In genomic region chr7:65907501-65908198, GRCh38 we compare ENCODE assay signal across 27 cellular contexts. TPM values are rescaled to one million over a fixed set of nuclear protein-coding genes. Genes with fewer than 3 reads are reported as not detected.
DNase-seq lines count a peak whose midpoint lies in the region; ATAC-seq, FAIRE-seq and TF ChIP-seq lines count a peak whose summit lies in the region.
"Had no signal": no experiment of that assay in that cellular context is flagged by ENCODE, and none has a peak within 500 bp of the region (broad histone marks: within the 10 kb centered on the region; RNA-seq: fewer than 3 reads in every experiment).

No MANE protein-coding gene starts in this region.

- intact Hi-C loops in HepG2 (cut with micrococcal nuclease; ENCODE audit: unreplicated experiment) (no loop called here), stomach (cut with DNase I; ENCODE audit: low total_unique reads) (no loop called here)

- H3K9me3 Mint-ChIP-seq in WTC11, result peaks cover 9% of the 10 kb centered on the region; the same call in 1 of the 2 replicates

- H3K4me1 ChIP-seq in HAP-1, result peaks cover 15% of the 10 kb centered on the region
- H3K4me1 ChIP-seq in HepG2 (ENCODE audit: insufficient read depth, low read length), result peaks cover 20% of the 10 kb centered on the region
- peaks cover 5 to 31% (median 13%) of the 10 kb centered on the region in 4 donors for H3K4me1 ChIP-seq in stomach
- H3K4me1 ChIP-seq: vagina had no signal

- ATAC-seq in WTC11, result peak; percentile 44
- peak; percentile 44 for ATAC-seq in HepG2
- ATAC-seq in HG03432 (IDR thresholded peaks at IDR 0.05; ENCODE audit: unreplicated experiment), result no peak
- ATAC-seq: activated CD8-positive, alpha-beta T cell treated with anti-CD3 and anti-CD28 coated beads for 36 hours; left cardiac atrium; stimulated activated memory B cell treated with anti-CD40 and anti-IgM and Interleukin-4, amounts not matched to agents 10 μg/mL and 1 μg/mL and 100 μg/mL, for 72 hours; T-cell had no signal

- CTCF ChIA-PET in WTC11 (lab: Charles Lee) (no interaction called here), HepG2 (lab: Yijun Ruan, JAX; ENCODE audit: low intra/inter-chr PET ratio, low total read pairs) (no interaction called here)

- 87% methylated on average over 6 of the region's 6 CpGs for WGBS in HepG2 (ENCODE audit: low lambda C conversion rate)
- WGBS in stomach, 5 donors, result 48 to 66% (median 66%) methylated on average over 6 of the region's 6 CpGs

- TF ChIP-seq POLR2A in HepG2 (IDR thresholded peaks at IDR 0.05; ENCODE audit: insufficient read depth in 1 of 2, low read depth in 2 of 2, low read length in 2 of 2), result no peak
- no peak for TF ChIP-seq POLR2A in stomach (IDR thresholded peaks at IDR 0.05)

- H3K4me3 ChIP-seq in HAP-1, result no peak overlapping the region
- no peak overlapping the region for H3K4me3 ChIP-seq in HepG2 (replicated peaks in 1 of 3; ENCODE audit: insufficient read depth in 1 of 3, low read depth in 2 of 3, low read length in 3 of 3)
- H3K4me3 ChIP-seq in stomach, result no peak overlapping the region
- H3K4me3 ChIP-seq: spleen, vagina had no signal

- TF ChIP-seq EP300 in HepG2 (IDR thresholded peaks at IDR 0.05; ENCODE audit: low read depth in 2 of 2, low read length in 2 of 2) (no peak), HepG2 (CRISPR knock-in tag; IDR thresholded peaks at IDR 0.05; ENCODE audit: borderline replicate concordance) (no peak), stomach (IDR thresholded peaks at IDR 0.05) (no peak)

- no peak for TF ChIP-seq RAD21 in HepG2 (CRISPR knock-in tag; IDR thresholded peaks at IDR 0.05)

- H3K36me3 Mint-ChIP-seq in WTC11, result peaks cover 12% of the 10 kb centered on the region

- H3K27ac ChIP-seq in HepG2 (ENCODE audit: extremely low read length, insufficient read depth, low read length) (no peak overlapping the region), stomach (peak overlapping the region in 3 of 5 donors; percentile 9 to 50 (median 44))
- H3K27ac ChIP-seq: C4-2B, vagina had no signal

- in situ Hi-C loops in HAP-1 (cut with MboI; ENCODE audit: low sequenced_read_pairs) (no loop called here), HepG2 (cut with HindIII; ENCODE audit: extremely low pct_ligation_motif_present, low pct_unique_long_range_greater_than_20kb) (no loop called here)

- POLR2A ChIA-PET in WTC11 (lab: Charles Lee) (no interaction called here), HepG2 (lab: Yijun Ruan, JAX) (no interaction called here)

- no peak overlapping the region for H3K4me3 Mint-ChIP-seq in WTC11
- H3K4me3 Mint-ChIP-seq: activated CD8-positive, alpha-beta T cell treated with anti-CD3 and anti-CD28 coated beads for 36 hours; activated naive CD8-positive, alpha-beta T cell; dendritic cell treated with granulocyte-macrophage colony-stimulating factor and Interleukin-4, amounts not matched to agents 40 ng/mL and 50 ng/mL, for 4 days; naive B cell; stimulated activated memory B cell treated with anti-CD40 and anti-IgM and Interleukin-4, amounts not matched to agents 10 μg/mL and 1 μg/mL and 100 μg/mL, for 72 hours; T-cell had no signal

- H3K27me3 ChIP-seq in HAP-1 (ENCODE audit: low read depth) (no peaks in the 10 kb centered on the region), HepG2 (ENCODE audit: control insufficient read depth in 1 of 2, insufficient read depth in 2 of 2, low read length in 2 of 2) (no peaks in the 10 kb centered on the region), stomach (no peaks in the 10 kb centered on the region)
- H3K27me3 ChIP-seq: spleen, vagina had no signal

- DNase-seq in HAP-1 (ENCODE audit: low spot score in 2 of 2) (peak; percentile 24 to 32), WTC11 (ENCODE audit: low spot score) (no peak), HepG2 (ENCODE audit: low spot score) (peak; percentile 34), stomach (no peak), GDM1 (lab: John Stamatoyannopoulos, UW) (no peak), AG08396 (ENCODE audit: low spot score) (no peak), KG1 (lab: John Stamatoyannopoulos, UW) (no peak)
- DNase-seq: activated CD4-positive, alpha-beta T cell treated with anti-CD3 and anti-CD28 coated beads for 1 hour; activated CD8-positive, alpha-beta T cell treated with anti-CD3 and anti-CD28 coated beads for 36 hours; aorta; glutamatergic neuron; left cardiac atrium; naive B cell; NCI-H1092; NCI-H2029 treated with DMSO at 0.1 percent for 48 hours; NCI-H446 treated with DMSO at 0.1 percent for 48 hours; occipital lobe; spleen; stimulated activated CD4-positive, alpha-beta T cell treated with anti-CD3 and anti-CD28 coated beads, Interleukin-4, amount 100 ng/mL, for 1 hour; T-cell had no signal

- H3K79me2 ChIP-seq in HepG2 (ENCODE audit: insufficient read depth, low read length), result peaks cover 4% of the 10 kb centered on the region

- H3K4me1 Mint-ChIP-seq in WTC11, result peaks cover 27% of the 10 kb centered on the region

- no peak for FAIRE-seq in HepG2 (lab: Jason Lieb, UNC)
- FAIRE-seq: RCC 7860 had no signal

- H3K4me2 ChIP-seq in HepG2 (ENCODE audit: low read depth, low read length), result no peak overlapping the region

- H2AFZ ChIP-seq in HepG2 (ENCODE audit: low read length), result no peak overlapping the region

- H3K27ac Mint-ChIP-seq in WTC11, result peak overlapping the region; percentile 10
- H3K27ac Mint-ChIP-seq: activated CD8-positive, alpha-beta T cell treated with anti-CD3 and anti-CD28 coated beads for 36 hours; activated naive CD8-positive, alpha-beta T cell; dendritic cell treated with granulocyte-macrophage colony-stimulating factor and Interleukin-4, amounts not matched to agents 40 ng/mL and 50 ng/mL, for 4 days; stimulated activated memory B cell treated with anti-CD40 and anti-IgM and Interleukin-4, amounts not matched to agents 10 μg/mL and 1 μg/mL and 100 μg/mL, for 72 hours; T-cell had no signal

- no peak for TF ChIP-seq CTCF in WTC11 (IDR thresholded peaks at IDR 0.05)
- no peak for TF ChIP-seq CTCF in HepG2 (CRISPR knock-in tag; IDR thresholded peaks at IDR 0.05)
- no peak for TF ChIP-seq CTCF in stomach (IDR thresholded peaks at IDR 0.05)

- H4K20me1 ChIP-seq in HepG2 (ENCODE audit: insufficient read depth, low read length), result peaks cover 3% of the 10 kb centered on the region; the same call in 1 of the 2 replicates

- H3K9ac ChIP-seq in HepG2 (ENCODE audit: insufficient read depth, low read depth, low read length), result no peak overlapping the region

- H3K9me3 ChIP-seq in HAP-1 (no peaks in the 10 kb centered on the region), HepG2 (ENCODE audit: low read length) (no peaks in the 10 kb centered on the region), stomach (peaks cover 0 to 7% (median 0%) of the 10 kb centered on the region in 4 donors)
- H3K9me3 ChIP-seq: vagina had no signal

- H3K36me3 ChIP-seq in HAP-1 (replicated peaks) (peaks cover 3% of the 10 kb centered on the region), HepG2 (replicated peaks in 1 of 2; ENCODE audit: control insufficient read depth in 1 of 2, insufficient read depth in 2 of 2, low read length in 2 of 2) (no peaks in the 10 kb centered on the region; a peak in 1 of 5 replicates), stomach (peaks cover 0 to 4% (median 0%) of the 10 kb centered on the region in 4 donors)
- H3K36me3 ChIP-seq: spleen, vagina had no signal

- no peaks in the 10 kb centered on the region for H3K27me3 Mint-ChIP-seq in WTC11 (ENCODE audit: low read depth)
- H3K27me3 Mint-ChIP-seq: activated CD8-positive, alpha-beta T cell treated with anti-CD3 and anti-CD28 coated beads for 36 hours; activated naive CD8-positive, alpha-beta T cell; dendritic cell treated with granulocyte-macrophage colony-stimulating factor and Interleukin-4, amounts not matched to agents 40 ng/mL and 50 ng/mL, for 4 days; naive B cell; stimulated activated memory B cell treated with anti-CD40 and anti-IgM and Interleukin-4, amounts not matched to agents 10 μg/mL and 1 μg/mL and 100 μg/mL, for 72 hours; T-cell had no signal

- no TSS peak for BruUV-seq in HepG2 (replicated peaks; lab: Mats Ljungman, UMichigan)

TF ChIP-seq in WTC11, 78 proteins besides CTCF, POLR2A, EP300 and RAD21 (continues in another document):
- TF ChIP-seq NFATC4 (CRISPR knock-in tag; IDR thresholded peaks at IDR 0.05) (no peak), CREM (CRISPR knock-in tag; IDR thresholded peaks at IDR 0.05) (no peak)

TF ChIP-seq in HepG2, 621 proteins besides CTCF, POLR2A, EP300 and RAD21 (continues in another document):
- TF ChIP-seq ZNF740 (CRISPR knock-in tag; IDR thresholded peaks at IDR 0.05) (no peak), ZNF841 (CRISPR knock-in tag; IDR thresholded peaks at IDR 0.05; ENCODE audit: borderline replicate concordance) (no peak), ZNF33B (CRISPR knock-in tag; IDR thresholded peaks at IDR 0.05) (no peak), ZBTB3 (CRISPR knock-in tag; IDR thresholded peaks at IDR 0.05; ENCODE audit: borderline replicate concordance, low read depth) (no peak)

RNA-seq across cellular contexts. Expression of gene VKORC1L1, which starts 34.8 kb away (rescaled TPM):
- total RNA-seq in WTC11 (2021), result 28.3 to 30.2 TPM (median 28.5 TPM) in 3 replicates
- total RNA-seq in HepG2 (2016; rRNA removed; fragmentation: Illumina TruSeq; extraction: Trizol), result 13.9 and 17.3 TPM in 2 replicates
- 5.4 and 6.2 TPM in 2 replicates for total RNA-seq in HepG2 (2016; cell fraction: cytosol; rRNA removed; fragmentation: Illumina TruSeq; extraction: Trizol; ENCODE audit: low read depth)
- 13.3 and 17.0 TPM in 2 replicates for total RNA-seq in HepG2 (2016; cell fraction: insoluble cytoplasmic fraction; rRNA removed; fragmentation: Illumina TruSeq; extraction: Trizol)
- total RNA-seq in HepG2 (2016; cell fraction: membrane; rRNA removed; fragmentation: Illumina TruSeq; extraction: Trizol), result 19.7 TPM in 2 replicates
- 14.2 and 17.7 TPM in 2 replicates for total RNA-seq in HepG2 (2016; cell fraction: nucleus; rRNA removed; fragmentation: Illumina TruSeq; extraction: Trizol)
- polyA plus RNA-seq in HepG2 (2011; rRNA removed), result 15.3 and 16.5 TPM in 2 replicates
- polyA plus RNA-seq in HepG2 (2011; cell fraction: cytosol; rRNA removed), result 10.3 and 13.2 TPM in 2 replicates
- 2.8 and 3.2 TPM in 2 replicates for polyA plus RNA-seq in HepG2 (2011; cell fraction: nucleus; rRNA removed)
- polyA plus RNA-seq in HepG2 (2012), result 17.6 and 18.4 TPM in 2 replicates
- polyA plus RNA-seq in HepG2 (2016; cell fraction: cytosol; fragmentation: Illumina TruSeq; extraction: Trizol; ENCODE audit: low read depth), result 16.0 and 21.6 TPM in 2 replicates
- polyA plus RNA-seq in HepG2 (2016; cell fraction: insoluble cytoplasmic fraction; fragmentation: Illumina TruSeq; extraction: Trizol; ENCODE audit: low read depth), result 20.1 and 20.8 TPM in 2 replicates
- polyA plus RNA-seq in HepG2 (2016; cell fraction: membrane; fragmentation: Illumina TruSeq; extraction: Trizol; ENCODE audit: low read depth), result 25.0 and 28.2 TPM in 2 replicates
- polyA plus RNA-seq in HepG2 (2016; cell fraction: nucleus; fragmentation: Illumina TruSeq; extraction: Trizol; ENCODE audit: insufficient read depth, low read depth), result 26.0 and 26.9 TPM in 2 replicates
- polyA minus RNA-seq in HepG2 (2011; rRNA and poly(A)+ RNA removed; ENCODE audit: low replicate concordance), result 33.7 and 39.5 TPM in 2 replicates
- 14.4 and 18.4 TPM in 2 replicates for polyA minus RNA-seq in HepG2 (2011; cell fraction: cytosol; rRNA and poly(A)+ RNA removed)
- 5.7 and 9.1 TPM in 2 replicates for polyA minus RNA-seq in HepG2 (2011; cell fraction: nucleus; rRNA and poly(A)+ RNA removed)
- 10 to 100 TPM in 3 of 5 donors, 1 to 10 TPM in 2; 1.8 to 31.6 (median 10.6) TPM for total RNA-seq in stomach
- 1 to 10 TPM; 5.0 to 7.3 (median 5.7) TPM for polyA plus RNA-seq in stomach

Comparison
In these comparisons a context has a peak if more than half of its experiments do, and no peak if none do; other contexts are left out.
1. DNase-seq: peak in HAP-1 (2 of 2) and HepG2 (single experiment); none in WTC11 (single experiment), stomach (single experiment), GDM1 (single experiment), AG08396 (single experiment) and KG1 (single experiment).